1 cellular context compared by ENCODE assay signal in genomic region chr17:57877803-57878202, GRCh38.
TF ChIP-seq lines count a peak whose summit lies in the region.

No MANE protein-coding gene starts in this region.

TF ChIP-seq in endothelial cell of umbilical vein, 7 proteins besides CTCF, POLR2A, EP300 and RAD21 (continued from another document):
- TF ChIP-seq GATA2 (IDR thresholded peaks at IDR 0.05; ENCODE audit: insufficient read depth, insufficient read length, low read depth, low read length) = no peak
- TF ChIP-seq POLR2AphosphoS5 (IDR thresholded peaks at IDR 0.05; ENCODE audit: insufficient read depth, low read depth, low read length) = no peak
- no peak for TF ChIP-seq MYC (IDR thresholded peaks at IDR 0.05; ENCODE audit: low read depth, low read length)
- no peak for TF ChIP-seq MAX (IDR thresholded peaks at IDR 0.05; ENCODE audit: insufficient read depth, insufficient read length)
TF ChIP-seq in endothelial cell of umbilical vein: peak in this region for 0.
